In genomic region chr13:54912367-54912766, GRCh38 we compare ENCODE assay signal across 33 cellular contexts.
"Had no signal": no experiment of that assay in that cellular context is flagged by ENCODE, and none has a peak within 500 bp of the region (broad histone marks: within the 10 kb centered on the region; RNA-seq: fewer than 3 reads in every experiment).

No MANE protein-coding gene starts in this region.

- H3K4me3 ChIP-seq: adrenal gland, ascending aorta, body of pancreas, breast epithelium, cardiac muscle cell had no signal

- DNase-seq: activated effector memory CD4-positive, alpha-beta T cell treated with anti-CD3 and anti-CD28 coated beads, Interleukin-2, amount 50 U/mL, for 16 hours; activated effector memory CD4-positive, alpha-beta T cell treated with Interleukin-2 at 50 U/mL for 16 hours; activated gamma-delta T cell; activated gamma-delta T cell treated with Interleukin-2 at 50 U/mL for 16 hours; activated naive CD4-positive, alpha-beta T cell; activated naive CD4-positive, alpha-beta T cell treated with anti-CD3 and anti-CD28 coated beads for 36 hours; activated naive CD4-positive, alpha-beta T cell treated with anti-CD3 and anti-CD28 coated beads, Interleukin-2, amount 10 ng/mL, durations not matched to agents 7 days and 5 days; activated naive CD4-positive, alpha-beta T cell treated with anti-CD3 and anti-CD28 coated beads, Interleukin-2, amount 50 U/mL, for 16 hours; activated naive CD4-positive, alpha-beta T cell treated with Interleukin-2 at 50 U/mL for 16 hours; activated naive CD8-positive, alpha-beta T cell treated with anti-CD3 and anti-CD28 coated beads for 36 hours; activated naive CD8-positive, alpha-beta T cell treated with anti-CD3 and anti-CD28 coated beads, Interleukin-2, amount 10 ng/mL, durations not matched to agents 7 days and 5 days; activated naive CD8-positive, alpha-beta T cell treated with anti-CD3 and anti-CD28 coated beads, Interleukin-2, amount 50 U/mL, for 24 hours; activated T-cell treated with anti-CD3 and anti-CD28 coated beads, Interleukin-2, amount 50 U/mL, for 24 hours; activated T-cell treated with anti-CD3 and anti-CD28 coated beads, Interleukin-2, amount 50 U/mL, for 4 hours; activated T-cell treated with anti-CD3 and anti-CD28 coated beads, Interleukin-2, amount 50 U/mL, for 48 hours; activated T-cell treated with anti-CD3 and anti-CD28 coated beads, Interleukin-2, amount 50 U/mL, for 72 hours; adrenal gland; amniotic stem cell; amygdala; anterior cingulate cortex; aorta; body of pancreas; brain microvascular endothelial cell; caudate nucleus; central memory CD4-positive, alpha-beta T cell; cerebellar nuclear complex had no signal

- H3K4me1 ChIP-seq: adrenal gland, ascending aorta, body of pancreas, breast epithelium had no signal

- H3K27ac ChIP-seq: adrenal gland, ascending aorta, body of pancreas, brain microvascular endothelial cell, breast epithelium, cardiac muscle cell had no signal

- H3K36me3 ChIP-seq: adrenal gland, ascending aorta, brain microvascular endothelial cell, breast epithelium, cardiac muscle cell had no signal

- ATAC-seq: activated naive CD4-positive, alpha-beta T cell treated with anti-CD3 and anti-CD28 coated beads, Interleukin-2, amount 50 U/mL, for 72 hours; activated naive CD8-positive, alpha-beta T cell treated with anti-CD3 and anti-CD28 coated beads, Interleukin-2, amount 50 U/mL, for 24 hours; activated T-cell treated with anti-CD3 and anti-CD28 coated beads, Interleukin-2, amount 50 U/mL, for 4 hours; activated T-cell treated with anti-CD3 and anti-CD28 coated beads, Interleukin-2, amount 50 U/mL, for 72 hours; activated T-helper 17 cell treated with anti-CD3 and anti-CD28 coated beads, Interleukin-2, amount 50 U/mL, for 72 hours; body of pancreas had no signal

- H3K27me3 ChIP-seq: adrenal gland, ascending aorta, body of pancreas, brain microvascular endothelial cell, breast epithelium, cardiac muscle cell had no signal

- FAIRE-seq: astrocyte, bronchial epithelial cell had no signal

- H3K9me3 ChIP-seq: adrenal gland, ascending aorta, body of pancreas, breast epithelium had no signal
